Comparison of ENCODE assay signal across 1 cellular context in the genomic region with DNA sequence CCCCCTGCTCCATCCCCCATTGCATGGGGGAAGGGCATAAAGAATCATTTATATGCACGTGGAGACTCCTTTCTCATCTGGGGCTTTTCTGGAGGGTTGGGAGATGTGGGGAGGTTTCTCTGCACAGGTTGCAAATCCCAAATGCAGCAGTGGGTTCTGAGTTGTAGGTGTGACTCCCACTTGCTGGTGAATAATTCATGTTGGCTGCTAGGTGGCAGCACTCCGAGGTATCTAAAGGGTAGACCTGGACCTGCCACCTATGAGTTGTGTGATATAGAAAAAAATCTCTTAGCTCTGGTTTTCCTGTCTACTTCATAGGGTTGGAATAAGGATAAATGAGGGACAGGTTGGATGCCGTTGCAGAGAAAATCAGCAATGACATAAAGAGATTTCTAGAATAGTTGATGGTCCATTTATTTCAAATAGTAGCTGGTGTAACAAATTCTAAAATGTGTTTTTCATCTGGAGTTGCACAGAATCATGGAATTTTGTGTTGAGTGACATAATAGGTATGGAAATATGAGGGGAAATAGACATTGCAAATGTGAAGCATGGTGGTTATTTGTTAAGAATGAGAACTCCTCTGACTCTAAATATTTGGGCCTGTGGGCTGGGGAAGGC.
TF ChIP-seq lines count a peak whose summit lies in the region.

No MANE protein-coding gene starts in this region.

TF ChIP-seq in SK-N-SH treated with all-trans-retinoic acid at 6 μM for 48 hours, 23 proteins besides CTCF, POLR2A, EP300 and RAD21 (continued from another document):
- TF ChIP-seq, protein P1, sequence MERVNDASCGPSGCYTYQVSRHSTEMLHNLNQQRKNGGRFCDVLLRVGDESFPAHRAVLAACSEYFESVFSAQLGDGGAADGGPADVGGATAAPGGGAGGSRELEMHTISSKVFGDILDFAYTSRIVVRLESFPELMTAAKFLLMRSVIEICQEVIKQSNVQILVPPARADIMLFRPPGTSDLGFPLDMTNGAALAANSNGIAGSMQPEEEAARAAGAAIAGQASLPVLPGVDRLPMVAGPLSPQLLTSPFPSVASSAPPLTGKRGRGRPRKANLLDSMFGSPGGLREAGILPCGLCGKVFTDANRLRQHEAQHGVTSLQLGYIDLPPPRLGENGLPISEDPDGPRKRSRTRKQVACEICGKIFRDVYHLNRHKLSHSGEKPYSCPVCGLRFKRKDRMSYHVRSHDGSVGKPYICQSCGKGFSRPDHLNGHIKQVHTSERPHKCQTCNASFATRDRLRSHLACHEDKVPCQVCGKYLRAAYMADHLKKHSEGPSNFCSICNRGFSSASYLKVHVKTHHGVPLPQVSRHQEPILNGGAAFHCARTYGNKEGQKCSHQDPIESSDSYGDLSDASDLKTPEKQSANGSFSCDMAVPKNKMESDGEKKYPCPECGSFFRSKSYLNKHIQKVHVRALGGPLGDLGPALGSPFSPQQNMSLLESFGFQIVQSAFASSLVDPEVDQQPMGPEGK (CRISPR knock-in tag; IDR thresholded peaks at IDR 0.05; ENCODE audit: borderline replicate concordance) = no peak
- TF ChIP-seq ZFP3 (CRISPR knock-in tag; IDR thresholded peaks at IDR 0.05) = no peak
- TF ChIP-seq SNAI2 (CRISPR knock-in tag; IDR thresholded peaks at IDR 0.05) = no peak
- TF ChIP-seq OSR1 (CRISPR knock-in tag; IDR thresholded peaks at IDR 0.05) = no peak
- no peak for TF ChIP-seq ESRRG (CRISPR knock-in tag; IDR thresholded peaks at IDR 0.05)
- TF ChIP-seq, protein P2, sequence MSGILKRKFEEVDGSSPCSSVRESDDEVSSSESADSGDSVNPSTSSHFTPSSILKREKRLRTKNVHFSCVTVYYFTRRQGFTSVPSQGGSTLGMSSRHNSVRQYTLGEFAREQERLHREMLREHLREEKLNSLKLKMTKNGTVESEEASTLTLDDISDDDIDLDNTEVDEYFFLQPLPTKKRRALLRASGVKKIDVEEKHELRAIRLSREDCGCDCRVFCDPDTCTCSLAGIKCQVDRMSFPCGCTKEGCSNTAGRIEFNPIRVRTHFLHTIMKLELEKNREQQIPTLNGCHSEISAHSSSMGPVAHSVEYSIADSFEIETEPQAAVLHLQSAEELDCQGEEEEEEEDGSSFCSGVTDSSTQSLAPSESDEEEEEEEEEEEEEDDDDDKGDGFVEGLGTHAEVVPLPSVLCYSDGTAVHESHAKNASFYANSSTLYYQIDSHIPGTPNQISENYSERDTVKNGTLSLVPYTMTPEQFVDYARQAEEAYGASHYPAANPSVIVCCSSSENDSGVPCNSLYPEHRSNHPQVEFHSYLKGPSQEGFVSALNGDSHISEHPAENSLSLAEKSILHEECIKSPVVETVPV (CRISPR knock-in tag; IDR thresholded peaks at IDR 0.05) = no peak
